In genomic region chr3:185207931-185208746, GRCh38 we compare ENCODE assay signal across 11 cellular contexts. TPM values are rescaled to one million over a fixed set of nuclear protein-coding genes. Genes with fewer than 3 reads are reported as not detected.
A peak's percentile ranks its signal among the peaks of the same experiment; 100 is the strongest.
DNase-seq lines count a peak whose midpoint lies in the region; ATAC-seq and TF ChIP-seq lines count a peak whose summit lies in the region.
"Had no signal": no experiment of that assay in that cellular context is flagged by ENCODE, and none has a peak within 500 bp of the region (broad histone marks: within the 10 kb centered on the region; RNA-seq: fewer than 3 reads in every experiment).

No MANE protein-coding gene starts in this region.

- H3K27me3 Mint-ChIP-seq in GM23338 (ENCODE audit: insufficient read depth, low read depth, poor library complexity) (no peaks in the 10 kb centered on the region), naive B cell (no peaks in the 10 kb centered on the region)

- no peak overlapping the region for H3K4me3 Mint-ChIP-seq in GM23338
- no peak overlapping the region for H3K4me3 Mint-ChIP-seq in naive B cell

- H3K79me2 ChIP-seq in GM23338 (replicated peaks; ENCODE audit: insufficient read depth): no peaks in the 10 kb centered on the region

- 0 out of 2 replicates have a peak overlapping the region, but pooled peaks have one; percentile 37 for H3K27ac Mint-ChIP-seq in GM23338
- H3K27ac Mint-ChIP-seq in naive B cell: peak overlapping the region in 1 of 6 donors; percentile 57

- TF ChIP-seq CTCF in GM23338 (conservative IDR thresholded peaks at IDR 0.05; ENCODE audit: low read depth in 2 of 2): no peak

- DNase-seq in activated CD4-positive, CD25-positive, alpha-beta regulatory T cell treated with anti-CD3 and anti-CD28 coated beads, Interleukin-2, amount 50 U/mL, for 72 hours: no peak
- DNase-seq in GM23338 (ENCODE audit: low spot score): no peak
- DNase-seq in LHCN-M2 (ENCODE audit: low read depth): peak; percentile 74
- no peak for DNase-seq in naive B cell
- no peak for DNase-seq in KBM-7
- no peak for DNase-seq in NCI-H1105 (lab: John Stamatoyannopoulos, UW)
- DNase-seq in activated CD4-positive, alpha-beta T cell treated with anti-CD3 and anti-CD28 coated beads for 4 hours: no peak
- DNase-seq: WERI-Rb-1 had no signal

- no peak overlapping the region for H3K4me3 ChIP-seq in GM23338
- H3K4me3 ChIP-seq: A549, K562 had no signal

- no peak overlapping the region for H3K27ac ChIP-seq in GM23338 (ENCODE audit: low read depth)
- H3K27ac ChIP-seq: A549, WERI-Rb-1 had no signal

- no peak overlapping the region for H2AFZ ChIP-seq in GM23338

- H3K9me3 Mint-ChIP-seq in GM23338: no peaks in the 10 kb centered on the region
- H3K9me3 Mint-ChIP-seq in naive B cell: no peaks in the 10 kb centered on the region

- in situ Hi-C loops in KBM-7 (cut with MboI; ENCODE audit: low pct_unique_long_range_greater_than_20kb, low sequenced_read_pairs): no loop called here

- no peaks in the 10 kb centered on the region for H3K36me3 Mint-ChIP-seq in GM23338 (ENCODE audit: low read depth)
- H3K36me3 Mint-ChIP-seq in naive B cell: no peaks in the 10 kb centered on the region

- no peak overlapping the region for H3K4me2 ChIP-seq in GM23338
- H3K4me2 ChIP-seq: A549 had no signal

- no peaks in the 10 kb centered on the region for H3K4me1 ChIP-seq in GM23338 (ENCODE audit: insufficient read depth)
- H3K4me1 ChIP-seq: A549 had no signal

- H3K36me3 ChIP-seq in GM23338 (ENCODE audit: insufficient read depth): no peaks in the 10 kb centered on the region
- H3K36me3 ChIP-seq: WERI-Rb-1 had no signal

- H3K9me2 ChIP-seq in GM23338 (ENCODE audit: insufficient read depth): no peaks in the 10 kb centered on the region

- H3K4me1 Mint-ChIP-seq in GM23338 (no peaks in the 10 kb centered on the region), naive B cell (peaks cover 0 to 3% (median 0%) of the 10 kb centered on the region in 3 donors)

- no peaks in the 10 kb centered on the region for H4K20me1 ChIP-seq in GM23338 (replicated peaks; ENCODE audit: insufficient read depth)

- ATAC-seq in activated CD4-positive, CD25-positive, alpha-beta regulatory T cell treated with anti-CD3 and anti-CD28 coated beads, Interleukin-2, amount 50 U/mL, for 24 hours: peak; percentile 64 to 84
- ATAC-seq in GM23338 (no peak; the same call in 2 of the 3 replicates), naive B cell (ENCODE audit: low read depth in 2 of 2) (peak; percentile 71 to 95)
- ATAC-seq: A549, K562 had no signal

- H3K27me3 ChIP-seq in GM23338 (ENCODE audit: insufficient read depth): no peaks in the 10 kb centered on the region

- no peaks in the 10 kb centered on the region for H3F3A ChIP-seq in GM23338 (replicated peaks; ENCODE audit: low read depth)

TF ChIP-seq in GM23338, 12 proteins besides CTCF, POLR2A, EP300 and RAD21 (continues in another document):
- TF ChIP-seq, protein P1, sequence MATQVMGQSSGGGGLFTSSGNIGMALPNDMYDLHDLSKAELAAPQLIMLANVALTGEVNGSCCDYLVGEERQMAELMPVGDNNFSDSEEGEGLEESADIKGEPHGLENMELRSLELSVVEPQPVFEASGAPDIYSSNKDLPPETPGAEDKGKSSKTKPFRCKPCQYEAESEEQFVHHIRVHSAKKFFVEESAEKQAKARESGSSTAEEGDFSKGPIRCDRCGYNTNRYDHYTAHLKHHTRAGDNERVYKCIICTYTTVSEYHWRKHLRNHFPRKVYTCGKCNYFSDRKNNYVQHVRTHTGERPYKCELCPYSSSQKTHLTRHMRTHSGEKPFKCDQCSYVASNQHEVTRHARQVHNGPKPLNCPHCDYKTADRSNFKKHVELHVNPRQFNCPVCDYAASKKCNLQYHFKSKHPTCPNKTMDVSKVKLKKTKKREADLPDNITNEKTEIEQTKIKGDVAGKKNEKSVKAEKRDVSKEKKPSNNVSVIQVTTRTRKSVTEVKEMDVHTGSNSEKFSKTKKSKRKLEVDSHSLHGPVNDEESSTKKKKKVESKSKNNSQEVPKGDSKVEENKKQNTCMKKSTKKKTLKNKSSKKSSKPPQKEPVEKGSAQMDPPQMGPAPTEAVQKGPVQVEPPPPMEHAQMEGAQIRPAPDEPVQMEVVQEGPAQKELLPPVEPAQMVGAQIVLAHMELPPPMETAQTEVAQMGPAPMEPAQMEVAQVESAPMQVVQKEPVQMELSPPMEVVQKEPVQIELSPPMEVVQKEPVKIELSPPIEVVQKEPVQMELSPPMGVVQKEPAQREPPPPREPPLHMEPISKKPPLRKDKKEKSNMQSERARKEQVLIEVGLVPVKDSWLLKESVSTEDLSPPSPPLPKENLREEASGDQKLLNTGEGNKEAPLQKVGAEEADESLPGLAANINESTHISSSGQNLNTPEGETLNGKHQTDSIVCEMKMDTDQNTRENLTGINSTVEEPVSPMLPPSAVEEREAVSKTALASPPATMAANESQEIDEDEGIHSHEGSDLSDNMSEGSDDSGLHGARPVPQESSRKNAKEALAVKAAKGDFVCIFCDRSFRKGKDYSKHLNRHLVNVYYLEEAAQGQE (IDR thresholded peaks at IDR 0.05; ENCODE audit: unreplicated experiment): no peak
- TF ChIP-seq CREB1 (CRISPR knock-in tag; IDR thresholded peaks at IDR 0.05; ENCODE audit: low read depth) (no peak), EZH2phosphoT487 (IDR thresholded peaks at IDR 0.05; ENCODE audit: unreplicated experiment) (no peak)
- TF ChIP-seq, protein P2, sequence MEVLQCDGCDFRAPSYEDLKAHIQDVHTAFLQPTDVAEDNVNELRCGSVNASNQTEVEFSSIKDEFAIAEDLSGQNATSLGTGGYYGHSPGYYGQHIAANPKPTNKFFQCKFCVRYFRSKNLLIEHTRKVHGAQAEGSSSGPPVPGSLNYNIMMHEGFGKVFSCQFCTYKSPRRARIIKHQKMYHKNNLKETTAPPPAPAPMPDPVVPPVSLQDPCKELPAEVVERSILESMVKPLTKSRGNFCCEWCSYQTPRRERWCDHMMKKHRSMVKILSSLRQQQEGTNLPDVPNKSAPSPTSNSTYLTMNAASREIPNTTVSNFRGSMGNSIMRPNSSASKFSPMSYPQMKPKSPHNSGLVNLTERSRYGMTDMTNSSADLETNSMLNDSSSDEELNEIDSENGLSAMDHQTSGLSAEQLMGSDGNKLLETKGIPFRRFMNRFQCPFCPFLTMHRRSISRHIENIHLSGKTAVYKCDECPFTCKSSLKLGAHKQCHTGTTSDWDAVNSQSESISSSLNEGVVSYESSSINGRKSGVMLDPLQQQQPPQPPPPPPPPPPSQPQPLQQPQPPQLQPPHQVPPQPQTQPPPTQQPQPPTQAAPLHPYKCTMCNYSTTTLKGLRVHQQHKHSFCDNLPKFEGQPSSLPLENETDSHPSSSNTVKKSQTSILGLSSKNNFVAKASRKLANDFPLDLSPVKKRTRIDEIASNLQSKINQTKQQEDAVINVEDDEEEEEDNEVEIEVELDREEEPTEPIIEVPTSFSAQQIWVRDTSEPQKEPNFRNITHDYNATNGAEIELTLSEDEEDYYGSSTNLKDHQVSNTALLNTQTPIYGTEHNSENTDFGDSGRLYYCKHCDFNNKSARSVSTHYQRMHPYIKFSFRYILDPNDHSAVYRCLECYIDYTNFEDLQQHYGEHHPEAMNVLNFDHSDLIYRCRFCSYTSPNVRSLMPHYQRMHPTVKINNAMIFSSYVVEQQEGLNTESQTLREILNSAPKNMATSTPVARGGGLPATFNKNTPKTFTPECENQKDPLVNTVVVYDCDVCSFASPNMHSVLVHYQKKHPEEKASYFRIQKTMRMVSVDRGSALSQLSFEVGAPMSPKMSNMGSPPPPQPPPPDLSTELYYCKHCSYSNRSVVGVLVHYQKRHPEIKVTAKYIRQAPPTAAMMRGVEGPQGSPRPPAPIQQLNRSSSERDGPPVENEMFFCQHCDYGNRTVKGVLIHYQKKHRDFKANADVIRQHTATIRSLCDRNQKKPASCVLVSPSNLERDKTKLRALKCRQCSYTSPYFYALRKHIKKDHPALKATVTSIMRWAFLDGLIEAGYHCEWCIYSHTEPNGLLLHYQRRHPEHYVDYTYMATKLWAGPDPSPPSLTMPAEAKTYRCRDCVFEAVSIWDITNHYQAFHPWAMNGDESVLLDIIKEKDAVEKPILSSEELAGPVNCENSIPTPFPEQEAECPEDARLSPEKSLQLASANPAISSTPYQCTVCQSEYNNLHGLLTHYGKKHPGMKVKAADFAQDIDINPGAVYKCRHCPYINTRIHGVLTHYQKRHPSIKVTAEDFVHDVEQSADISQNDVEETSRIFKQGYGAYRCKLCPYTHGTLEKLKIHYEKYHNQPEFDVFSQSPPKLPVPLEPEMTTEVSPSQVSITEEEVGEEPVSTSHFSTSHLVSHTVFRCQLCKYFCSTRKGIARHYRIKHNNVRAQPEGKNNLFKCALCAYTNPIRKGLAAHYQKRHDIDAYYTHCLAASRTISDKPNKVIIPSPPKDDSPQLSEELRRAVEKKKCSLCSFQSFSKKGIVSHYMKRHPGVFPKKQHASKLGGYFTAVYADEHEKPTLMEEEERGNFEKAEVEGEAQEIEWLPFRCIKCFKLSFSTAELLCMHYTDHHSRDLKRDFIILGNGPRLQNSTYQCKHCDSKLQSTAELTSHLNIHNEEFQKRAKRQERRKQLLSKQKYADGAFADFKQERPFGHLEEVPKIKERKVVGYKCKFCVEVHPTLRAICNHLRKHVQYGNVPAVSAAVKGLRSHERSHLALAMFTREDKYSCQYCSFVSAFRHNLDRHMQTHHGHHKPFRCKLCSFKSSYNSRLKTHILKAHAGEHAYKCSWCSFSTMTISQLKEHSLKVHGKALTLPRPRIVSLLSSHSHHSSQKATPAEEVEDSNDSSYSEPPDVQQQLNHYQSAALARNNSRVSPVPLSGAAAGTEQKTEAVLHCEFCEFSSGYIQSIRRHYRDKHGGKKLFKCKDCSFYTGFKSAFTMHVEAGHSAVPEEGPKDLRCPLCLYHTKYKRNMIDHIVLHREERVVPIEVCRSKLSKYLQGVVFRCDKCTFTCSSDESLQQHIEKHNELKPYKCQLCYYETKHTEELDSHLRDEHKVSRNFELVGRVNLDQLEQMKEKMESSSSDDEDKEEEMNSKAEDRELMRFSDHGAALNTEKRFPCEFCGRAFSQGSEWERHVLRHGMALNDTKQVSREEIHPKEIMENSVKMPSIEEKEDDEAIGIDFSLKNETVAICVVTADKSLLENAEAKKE (CRISPR knock-in tag; IDR thresholded peaks at IDR 0.05): no peak

RNA-seq across cellular contexts. Expression of gene EHHADH, which starts 45.7 kb away (rescaled TPM):
- total RNA-seq in GM23338 (2014; rRNA removed; shearing (Covaris generic)): 5.1 and 6.0 TPM in 2 replicates
- 1.7 and 2.5 TPM in 2 replicates for polyA plus RNA-seq in GM23338 (2016; fragmentation: Nextera tagmentation; extraction: Ambion mirVana)
- total RNA-seq in LHCN-M2 (2014; rRNA removed): 6.6 and 13.6 TPM in 2 replicates
- polyA plus RNA-seq in LHCN-M2 (2012): 4.9 TPM
- polyA plus RNA-seq in naive B cell (ENCODE audit: low read depth in 6 of 6): 1 to 10 TPM in 1 of 6 donors, under 1 TPM in 3, not detected in 2; 0.34 to 1.2 (median 0.44) TPM

RNA-seq across cellular contexts. Expression of gene C3orf70, which starts 55.3 kb away (rescaled TPM):
- 1.1 and 1.5 TPM in 2 replicates for total RNA-seq in GM23338 (2014; rRNA removed; shearing (Covaris generic))
- 0.42 and 0.45 TPM in 2 replicates for polyA plus RNA-seq in GM23338 (2016; fragmentation: Nextera tagmentation; extraction: Ambion mirVana)
- total RNA-seq in LHCN-M2 (2014; rRNA removed): 0.06 TPM in 2 replicates
- polyA plus RNA-seq in LHCN-M2 (2012): 0.06 TPM
- not detected for polyA plus RNA-seq in naive B cell (ENCODE audit: low read depth in 6 of 6)
